11 cellular contexts compared by ENCODE assay signal in genomic region chr3:196111939-196112386, GRCh38. TPM values are rescaled to one million over a fixed set of nuclear protein-coding genes. Genes with fewer than 3 reads are reported as not detected.
DNase-seq lines count a peak whose midpoint lies in the region; ATAC-seq and TF ChIP-seq lines count a peak whose summit lies in the region.
"Had no signal": no experiment of that assay in that cellular context is flagged by ENCODE, and none has a peak within 500 bp of the region (broad histone marks: within the 10 kb centered on the region; RNA-seq: fewer than 3 reads in every experiment).

No MANE protein-coding gene starts in this region.

- H3K27ac ChIP-seq in CD4-positive, alpha-beta memory T cell (ENCODE audit: low read depth, low read length) = no peak overlapping the region
- no peak overlapping the region for H3K27ac ChIP-seq in mesendoderm (ENCODE audit: low read depth, low read length)
- H3K27ac ChIP-seq in aorta (ENCODE audit: low read depth in 1 of 2, low read length in 2 of 2) = no peak overlapping the region

- H3K27ac Mint-ChIP-seq in CD4-positive, alpha-beta memory T cell = peak overlapping the region in 4 of 7 donors; percentile 50 to 85 (median 74)
- H3K27ac Mint-ChIP-seq in type B pancreatic cell = no peak overlapping the region

- no peak overlapping the region for H4K8ac ChIP-seq in mesendoderm (ENCODE audit: low read depth, low read length)

- H4K5ac ChIP-seq in mesendoderm (ENCODE audit: low read length) = no peak overlapping the region

- peak in 3 of 5 donors; percentile 24 to 44 (median 25) for DNase-seq in CD4-positive, alpha-beta memory T cell
- peak; percentile 29 to 40 for DNase-seq in activated CD4-positive, alpha-beta T cell treated with anti-CD3 and anti-CD28 coated beads, Interleukin-2, amount 50 U/mL, for 48 hours
- DNase-seq in mesendoderm = peak; percentile 31
- DNase-seq in NCI-H2029 treated with DMSO at 0.1 percent for 48 hours (lab: John Stamatoyannopoulos, UW) = no peak
- DNase-seq in type B pancreatic cell (ENCODE audit: extremely low spot score, unreplicated experiment) = no peak
- no peak for DNase-seq in aorta
- DNase-seq in HuH-7.5 (ENCODE audit: low spot score) = no peak
- DNase-seq: heart left ventricle; NCI-H1092 treated with DMSO at 0.1 percent for 48 hours; NK-92 treated with Interleukin-12 subunit alpha and Interleukin-12 subunit beta, amount 100 ng/mL, for 24 hours had no signal

- TF ChIP-seq CTCF in type B pancreatic cell (conservative IDR thresholded peaks at IDR 0.05) = no peak

- intact Hi-C loops in CD4-positive, alpha-beta memory T cell (cut with micrococcal nuclease) = no loop called here
- intact Hi-C loops in aorta (cut with DNase I) = no loop called here

- no peak overlapping the region for H3K4ac ChIP-seq in mesendoderm (ENCODE audit: low read depth, low read length)

- no peaks in the 10 kb centered on the region for H3K27me3 Mint-ChIP-seq in CD4-positive, alpha-beta memory T cell
- no peaks in the 10 kb centered on the region for H3K27me3 Mint-ChIP-seq in type B pancreatic cell

- CTCF ChIA-PET in CD4-positive, alpha-beta memory T cell (lab: Charles Lee; ENCODE audit: partially characterized antibody) = interaction anchor here (0.6 to 1.6 kb wide), 6 partner anchors 10 to 85 kb away, joined by 3 to 7 read pairs (median 4); no protein-coding TSS in a partner anchor

- no peak overlapping the region for H3K4me2 ChIP-seq in mesendoderm (ENCODE audit: low read length)

- no peaks in the 10 kb centered on the region for H3K27me3 ChIP-seq in CD4-positive, alpha-beta memory T cell (ENCODE audit: insufficient read depth, low read length)
- H3K27me3 ChIP-seq in mesendoderm (ENCODE audit: insufficient read depth, low read length, poor library complexity) (no peaks in the 10 kb centered on the region), aorta (ENCODE audit: control insufficient read depth in 1 of 2, insufficient read depth in 2 of 2, low read length in 1 of 2) (peaks cover 0 to 2% of the 10 kb centered on the region in 2 donors)
- H3K27me3 ChIP-seq: heart left ventricle had no signal

- POLR2A ChIA-PET in CD4-positive, alpha-beta memory T cell (lab: Charles Lee; ENCODE audit: partially characterized antibody) = interaction anchor here (0.8 to 1.1 kb wide), 2 partner anchors 38 to 68 kb away, joined by 3 read pairs; no protein-coding TSS in a partner anchor

- no peaks in the 10 kb centered on the region for H3K36me3 Mint-ChIP-seq in CD4-positive, alpha-beta memory T cell
- no peaks in the 10 kb centered on the region for H3K36me3 Mint-ChIP-seq in type B pancreatic cell

- H3K4me3 Mint-ChIP-seq in CD4-positive, alpha-beta memory T cell = peak overlapping the region in 3 of 8 donors; percentile 2 to 46 (median 22)
- no peak overlapping the region for H3K4me3 Mint-ChIP-seq in type B pancreatic cell

- no peak overlapping the region for H3K4me3 ChIP-seq in CD4-positive, alpha-beta memory T cell (ENCODE audit: low read length in 2 of 2)
- H3K4me3 ChIP-seq in mesendoderm (ENCODE audit: low read length) (no peak overlapping the region), aorta (ENCODE audit: low read length in 2 of 2) (no peak overlapping the region)
- H3K4me3 ChIP-seq: heart left ventricle had no signal

- ATAC-seq in GM21825 (IDR thresholded peaks at IDR 0.05; ENCODE audit: unreplicated experiment) (peak; percentile 34), aorta (ENCODE audit: low FRiP score) (no peak)
- ATAC-seq: heart left ventricle had no signal

- H3K9me3 ChIP-seq in CD4-positive, alpha-beta memory T cell (ENCODE audit: control insufficient read depth in 1 of 2, low read length in 2 of 2) = no peaks in the 10 kb centered on the region
- H3K9me3 ChIP-seq in aorta (ENCODE audit: control insufficient read depth, low read length) = no peaks in the 10 kb centered on the region
- H3K9me3 ChIP-seq: heart left ventricle had no signal

- no peak overlapping the region for H2AK5ac ChIP-seq in mesendoderm (ENCODE audit: low read length)

- no peak overlapping the region for H3K23ac ChIP-seq in mesendoderm (ENCODE audit: low read length)

- no peak overlapping the region for H3K18ac ChIP-seq in mesendoderm (ENCODE audit: low read length)

- no peaks in the 10 kb centered on the region for H3K36me3 ChIP-seq in CD4-positive, alpha-beta memory T cell (ENCODE audit: insufficient read depth, low read length)
- H3K36me3 ChIP-seq in mesendoderm (ENCODE audit: control insufficient read depth, insufficient read depth, low read length) (no peaks in the 10 kb centered on the region), aorta (ENCODE audit: control insufficient read depth in 1 of 2, insufficient read depth in 2 of 2, low read length in 1 of 2) (no peaks in the 10 kb centered on the region)
- H3K36me3 ChIP-seq: heart left ventricle had no signal

- no peaks in the 10 kb centered on the region for H3K79me2 ChIP-seq in mesendoderm (ENCODE audit: control insufficient read depth, insufficient read depth, low read length)

- H2BK5ac ChIP-seq in mesendoderm (ENCODE audit: low read length) = no peak overlapping the region

- no peak overlapping the region for H2BK15ac ChIP-seq in mesendoderm (replicated peaks; ENCODE audit: low read depth)

- H2BK120ac ChIP-seq in mesendoderm (ENCODE audit: low read depth, low read length) = no peak overlapping the region

- peaks cover 11% of the 10 kb centered on the region for H3K4me1 ChIP-seq in CD4-positive, alpha-beta memory T cell (ENCODE audit: insufficient read depth, low read length)
- H3K4me1 ChIP-seq in mesendoderm (ENCODE audit: control insufficient read depth, low read depth, low read length) (peaks cover 6% of the 10 kb centered on the region), aorta (ENCODE audit: control insufficient read depth in 1 of 2, insufficient read depth in 2 of 2, low read length in 2 of 2) (no peaks in the 10 kb centered on the region)
- H3K4me1 ChIP-seq: heart left ventricle had no signal

- no peak overlapping the region for H3K56ac ChIP-seq in mesendoderm (ENCODE audit: low read length)

- WGBS in mesendoderm (ENCODE audit: extremely low coverage, insufficient coverage, low lambda C conversion rate) = no CpG with 5 or more reads among the region's 7 CpGs
- WGBS in aorta, 2 donors = 77 to 81% methylated on average over 7 of the region's 7 CpGs

- H3K9me3 Mint-ChIP-seq in CD4-positive, alpha-beta memory T cell = no peaks in the 10 kb centered on the region
- no peaks in the 10 kb centered on the region for H3K9me3 Mint-ChIP-seq in type B pancreatic cell

- H3K9ac ChIP-seq in mesendoderm (ENCODE audit: low read length) = no peak overlapping the region

- peaks cover 2 to 11% (median 5%) of the 10 kb centered on the region in 4 donors for H3K4me1 Mint-ChIP-seq in CD4-positive, alpha-beta memory T cell
- no peaks in the 10 kb centered on the region for H3K4me1 Mint-ChIP-seq in type B pancreatic cell (ENCODE audit: unreplicated experiment)

- H3K79me1 ChIP-seq in mesendoderm (ENCODE audit: low read length) = no peaks in the 10 kb centered on the region

RNA-seq across cellular contexts. Expression of gene TFRC, which starts 30.1 kb away (rescaled TPM):
- 10 to 100 TPM; 63.2 to 73.1 TPM for total RNA-seq in CD4-positive, alpha-beta memory T cell
- 10 to 100 TPM; 21.7 to 38.3 TPM for polyA plus RNA-seq in CD4-positive, alpha-beta memory T cell
- polyA plus RNA-seq in mesendoderm (2013, experiment 1 of 2) = 31.8 TPM
- polyA plus RNA-seq in mesendoderm (2013, experiment 2 of 2) = 29.9 TPM
- total RNA-seq in type B pancreatic cell (ENCODE audit: low replicate concordance) (140 and 247 TPM in 2 replicates), aorta (100 to 1,000 TPM in 1 of 2 donors, 10 to 100 TPM in 1; 81.8 to 141 TPM)
- polyA plus RNA-seq in aorta = 10 to 100 TPM; 19.5 to 23.7 TPM

Comparison
In these comparisons a context has a peak if more than half of its experiments do, and no peak if none do; other contexts are left out.
1. DNase-seq: peak in CD4-positive, alpha-beta memory T cell (3 of 5), activated CD4-positive, alpha-beta T cell treated with anti-CD3 and anti-CD28 coated beads, Interleukin-2, amount 50 U/mL, for 48 hours (2 of 2) and mesendoderm (single experiment); none in NCI-H2029 treated with DMSO at 0.1 percent for 48 hours (single experiment), type B pancreatic cell (single experiment), aorta (0 of 2) and HuH-7.5 (single experiment).